Comparison of ENCODE assay signal across 1 cellular context in genomic region chrX:107574054-107574683, GRCh38.
TF ChIP-seq lines count a peak whose summit lies in the region.

No MANE protein-coding gene starts in this region.

TF ChIP-seq in HepG2, 621 proteins besides CTCF, POLR2A, EP300 and RAD21 (continued from another document and continues in another):
- no peak for TF ChIP-seq REPIN1 (CRISPR knock-in tag; IDR thresholded peaks at IDR 0.05; ENCODE audit: borderline replicate concordance, low read depth)
- no peak for TF ChIP-seq TSC22D2 (CRISPR knock-in tag; IDR thresholded peaks at IDR 0.05; ENCODE audit: borderline replicate concordance)
- no peak for TF ChIP-seq SNAI1 (CRISPR knock-in tag; IDR thresholded peaks at IDR 0.05; ENCODE audit: borderline replicate concordance)
- TF ChIP-seq ZNF574 (CRISPR knock-in tag; IDR thresholded peaks at IDR 0.05) = no peak
- no peak for TF ChIP-seq ZNF430 (CRISPR knock-in tag; IDR thresholded peaks at IDR 0.05)
- no peak for TF ChIP-seq HDAC6 (IDR thresholded peaks at IDR 0.05; ENCODE audit: low read depth, low read length)
- peak; percentile 44; the same call in 1 of the 2 replicates for TF ChIP-seq ISL2 (CRISPR knock-in tag; IDR thresholded peaks at IDR 0.05)
- TF ChIP-seq SETDB1 (CRISPR knock-in tag; IDR thresholded peaks at IDR 0.05; ENCODE audit: borderline replicate concordance) = no peak
- TF ChIP-seq ZBTB7A (CRISPR knock-in tag; IDR thresholded peaks at IDR 0.05) = no peak
- TF ChIP-seq ZNF441 (CRISPR knock-in tag; IDR thresholded peaks at IDR 0.05; ENCODE audit: borderline replicate concordance) = no peak
- TF ChIP-seq KLF16 (CRISPR knock-in tag; IDR thresholded peaks at IDR 0.05) = peak in 1 of 2 experiments; percentile 31; a peak in 1 of 4 replicates
- no peak for TF ChIP-seq KAT2B (IDR thresholded peaks at IDR 0.05; ENCODE audit: borderline replicate concordance, low read depth, low read length)
- TF ChIP-seq ZNF451 (CRISPR knock-in tag; IDR thresholded peaks at IDR 0.05) = no peak
- TF ChIP-seq SMAD9 (CRISPR knock-in tag; IDR thresholded peaks at IDR 0.05) = no peak
- 0 out of 2 replicates have a peak, but pooled peaks have one; percentile 63 for TF ChIP-seq ZNF816 (CRISPR knock-in tag; IDR thresholded peaks at IDR 0.05; ENCODE audit: borderline replicate concordance)
- no peak for TF ChIP-seq PRDM4 (CRISPR knock-in tag; IDR thresholded peaks at IDR 0.05; ENCODE audit: borderline replicate concordance)
- TF ChIP-seq MYPOP (CRISPR knock-in tag; IDR thresholded peaks at IDR 0.05) = no peak
- no peak for TF ChIP-seq POGK (CRISPR knock-in tag; conservative IDR thresholded peaks at IDR 0.05)
- TF ChIP-seq TBP (CRISPR knock-in tag; IDR thresholded peaks at IDR 0.05) = no peak
- TF ChIP-seq ZNF841 (CRISPR knock-in tag; IDR thresholded peaks at IDR 0.05; ENCODE audit: borderline replicate concordance) = no peak
- no peak for TF ChIP-seq ZNF350 (CRISPR knock-in tag; IDR thresholded peaks at IDR 0.05; ENCODE audit: borderline replicate concordance, low read depth)
- no peak for TF ChIP-seq CBFB (CRISPR knock-in tag; IDR thresholded peaks at IDR 0.05)
- no peak for TF ChIP-seq NCOR1 (IDR thresholded peaks at IDR 0.05; ENCODE audit: borderline replicate concordance, low read length)
- no peak for TF ChIP-seq MAFG (CRISPR knock-in tag; IDR thresholded peaks at IDR 0.05)
- no peak for TF ChIP-seq MATR3 (CRISPR knock-in tag; IDR thresholded peaks at IDR 0.05)
- TF ChIP-seq HNRNPUL1 (IDR thresholded peaks at IDR 0.05; ENCODE audit: low read depth, low read length) = no peak
- TF ChIP-seq ZSCAN25 (CRISPR knock-in tag; IDR thresholded peaks at IDR 0.05) = no peak
- peak; percentile 30; the same call in 1 of the 2 replicates for TF ChIP-seq TBX3 (IDR thresholded peaks at IDR 0.05; ENCODE audit: borderline replicate concordance)
- TF ChIP-seq NR1H2 (CRISPR knock-in tag; IDR thresholded peaks at IDR 0.05; ENCODE audit: borderline replicate concordance, low read depth) = no peak
- no peak for TF ChIP-seq AKNA (CRISPR knock-in tag; IDR thresholded peaks at IDR 0.05; ENCODE audit: borderline replicate concordance)
- no peak for TF ChIP-seq REST (IDR thresholded peaks at IDR 0.05; ENCODE audit: borderline replicate concordance in 1 of 2, low read depth in 1 of 2, low read length in 2 of 2)
- TF ChIP-seq SAP130 (CRISPR knock-in tag; IDR thresholded peaks at IDR 0.05; ENCODE audit: low read depth) = peak; percentile 52
- TF ChIP-seq AGO2 (optimal IDR thresholded peaks at IDR 0.05; ENCODE audit: low read depth, low read length) = no peak
- no peak for TF ChIP-seq ERF (CRISPR knock-in tag; IDR thresholded peaks at IDR 0.05)
- peak; percentile 61; the same call in 1 of the 2 replicates for TF ChIP-seq GATAD2A (CRISPR knock-in tag; IDR thresholded peaks at IDR 0.05)
- no peak for TF ChIP-seq HIVEP1 (CRISPR knock-in tag; IDR thresholded peaks at IDR 0.05)
- peak; percentile 57; the same call in 1 of the 2 replicates for TF ChIP-seq FOSL1 (CRISPR knock-in tag; IDR thresholded peaks at IDR 0.05; ENCODE audit: borderline replicate concordance)
- no peak for TF ChIP-seq ZNF33A (CRISPR knock-in tag; IDR thresholded peaks at IDR 0.05; ENCODE audit: borderline replicate concordance)
- TF ChIP-seq MIER3 (CRISPR knock-in tag; IDR thresholded peaks at IDR 0.05; ENCODE audit: borderline replicate concordance) = no peak
- no peak for TF ChIP-seq SCMH1 (CRISPR knock-in tag; IDR thresholded peaks at IDR 0.05; ENCODE audit: borderline replicate concordance)
- TF ChIP-seq ARID3A (IDR thresholded peaks at IDR 0.05; ENCODE audit: low read depth, low read length) = peak; percentile 55; the same call in 1 of the 2 replicates
- no peak for TF ChIP-seq SMAD3 (CRISPR knock-in tag; IDR thresholded peaks at IDR 0.05)
- no peak for TF ChIP-seq MLX (CRISPR knock-in tag; IDR thresholded peaks at IDR 0.05)
- TF ChIP-seq ZNF414 (CRISPR knock-in tag; IDR thresholded peaks at IDR 0.05) = no peak
- peak; percentile 66; the same call in 1 of the 2 replicates for TF ChIP-seq FOXJ3 (CRISPR knock-in tag; IDR thresholded peaks at IDR 0.05; ENCODE audit: borderline replicate concordance)
